23 cellular contexts compared by ENCODE assay signal in the genomic region with DNA sequence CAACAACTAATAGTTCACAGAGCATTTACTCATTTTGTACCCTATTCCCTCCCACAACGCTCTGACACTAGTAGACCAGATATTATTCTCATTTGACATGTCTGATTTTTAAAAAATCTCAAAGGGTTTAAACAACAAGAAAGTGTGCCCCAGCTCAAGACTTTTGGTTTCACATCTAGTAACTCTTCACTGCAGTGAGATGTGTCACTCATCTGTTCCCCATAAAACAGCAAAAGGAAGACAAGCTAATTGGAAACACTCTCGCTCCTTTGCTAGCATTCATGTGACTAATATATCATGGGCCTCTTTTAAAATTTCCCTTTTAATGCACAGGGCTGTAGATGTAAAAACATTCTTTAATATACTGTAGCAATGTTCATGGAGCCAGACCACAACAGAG.
"Had no signal": no experiment of that assay in that cellular context is flagged by ENCODE, and none has a peak within 500 bp of the region (broad histone marks: within the 10 kb centered on the region; RNA-seq: fewer than 3 reads in every experiment).

No MANE protein-coding gene starts in this region.

- H3K27me3 Mint-ChIP-seq: effector memory CD8-positive, alpha-beta T cell; naive thymus-derived CD8-positive, alpha-beta T cell had no signal

- H3K4me1 ChIP-seq: gastrocnemius medialis, left lung, testis, tibial artery had no signal

- H3K9me3 ChIP-seq: gastrocnemius medialis, ovary, psoas muscle, sigmoid colon, testis, tibial artery, upper lobe of left lung had no signal

- H3K4me3 Mint-ChIP-seq: effector memory CD8-positive, alpha-beta T cell; naive thymus-derived CD8-positive, alpha-beta T cell; stimulated activated effector memory CD8-positive, alpha-beta T cell treated with anti-CD3 and anti-CD28 coated beads, Interleukin-12 subunit alpha, Interleukin-12 subunit beta, amount 100 ng/mL, for 72 hours had no signal

- ATAC-seq: effector memory CD8-positive, alpha-beta T cell; gastrocnemius medialis; left cardiac atrium; left lung; naive thymus-derived CD8-positive, alpha-beta T cell; psoas muscle; right cardiac atrium; stimulated activated effector memory CD8-positive, alpha-beta T cell treated with anti-CD3 and anti-CD28 coated beads, Interleukin-12 subunit alpha, Interleukin-12 subunit beta, amount 100 ng/mL, for 72 hours; stimulated activated naive CD8-positive, alpha-beta T cell treated with anti-CD3 and anti-CD28 coated beads, Interleukin-15, Interleukin-2, amounts not matched to agents 100 U/mL and 50 U/mL, for 24 hours had no signal

- H3K36me3 ChIP-seq: gastrocnemius medialis, left lung, ovary, sigmoid colon, tibial artery, upper lobe of left lung had no signal

- H3K79me2 ChIP-seq: hepatocyte had no signal

- H3K4me2 ChIP-seq: hepatocyte had no signal

- H3K27ac Mint-ChIP-seq: effector memory CD8-positive, alpha-beta T cell; naive thymus-derived CD8-positive, alpha-beta T cell; stimulated activated effector memory CD8-positive, alpha-beta T cell treated with anti-CD3 and anti-CD28 coated beads, Interleukin-12 subunit alpha, Interleukin-12 subunit beta, amount 100 ng/mL, for 72 hours had no signal

- DNase-seq: dermis blood vessel endothelial cell; effector memory CD8-positive, alpha-beta T cell; gastrocnemius medialis; head of caudate nucleus; left cardiac atrium; left lung; naive thymus-derived CD8-positive, alpha-beta T cell; occipital lobe; ovary; posterior cingulate gyrus; psoas muscle; right cardiac atrium; sigmoid colon; stimulated activated CD4-positive, alpha-beta T cell treated with anti-CD3 and anti-CD28 coated beads, Interleukin-2, amount 100 ng/mL, for 24 hours; stimulated activated CD4-positive, alpha-beta T cell treated with anti-CD3 and anti-CD28 coated beads, Interleukin-4, amount 100 ng/mL, for 24 hours; stimulated activated naive CD8-positive, alpha-beta T cell treated with anti-CD3 and anti-CD28 coated beads, Interleukin-15, Interleukin-2, amounts not matched to agents 100 U/mL and 50 U/mL, for 24 hours; substantia nigra; testis; tibial artery; upper lobe of left lung had no signal

- H3K27ac ChIP-seq: coronary artery, gastrocnemius medialis, hepatocyte, left lung, ovary, psoas muscle, sigmoid colon, testis, tibial artery, upper lobe of left lung had no signal

- H2AFZ ChIP-seq: hepatocyte had no signal

- H3K27me3 ChIP-seq: gastrocnemius medialis, hepatocyte, left lung, ovary, sigmoid colon, testis, tibial artery, upper lobe of left lung had no signal

- H3K4me1 Mint-ChIP-seq: naive thymus-derived CD8-positive, alpha-beta T cell; stimulated activated effector memory CD8-positive, alpha-beta T cell treated with anti-CD3 and anti-CD28 coated beads, Interleukin-12 subunit alpha, Interleukin-12 subunit beta, amount 100 ng/mL, for 72 hours had no signal

- H3K4me3 ChIP-seq: coronary artery, gastrocnemius medialis, hepatocyte, left lung, ovary, psoas muscle, sigmoid colon, testis, tibial artery, upper lobe of left lung had no signal

- H3K36me3 Mint-ChIP-seq: naive thymus-derived CD8-positive, alpha-beta T cell; stimulated activated effector memory CD8-positive, alpha-beta T cell treated with anti-CD3 and anti-CD28 coated beads, Interleukin-12 subunit alpha, Interleukin-12 subunit beta, amount 100 ng/mL, for 72 hours had no signal
